ENCODE assay signal across 12 cellular contexts in genomic region chr17:46167826-46168569, GRCh38. TPM values are rescaled to one million over a fixed set of nuclear protein-coding genes. Genes with fewer than 3 reads are reported as not detected.
DNase-seq lines count a peak whose midpoint lies in the region; ATAC-seq and TF ChIP-seq lines count a peak whose summit lies in the region.
"Had no signal": no experiment of that assay in that cellular context is flagged by ENCODE, and none has a peak within 500 bp of the region (broad histone marks: within the 10 kb centered on the region; RNA-seq: fewer than 3 reads in every experiment).

No MANE protein-coding gene starts in this region.

- H3K4me3 Mint-ChIP-seq in activated CD4-positive, alpha-beta memory T cell treated with anti-CD3 and anti-CD28 coated beads for 36 hours, result no peak overlapping the region
- H3K4me3 Mint-ChIP-seq in activated CD4-positive, alpha-beta memory T cell treated with anti-CD3 and anti-CD28 coated beads, Interleukin-2, amount 10 ng/mL, durations not matched to agents 7 days and 5 days, result no peak overlapping the region

- TF ChIP-seq CTCF in fibroblast of mammary gland (conservative IDR thresholded peaks at IDR 0.05; ENCODE audit: control insufficient read depth, insufficient read depth, low read depth, low read length) (no peak), WERI-Rb-1 (IDR thresholded peaks at IDR 0.05; ENCODE audit: low read depth, low read length) (no peak)

- H3K27ac ChIP-seq in SJSA1 (peak overlapping the region; percentile 63), WERI-Rb-1 (no peak overlapping the region)
- H3K27ac ChIP-seq: SJCRH30, uterus had no signal

- CTCF ChIA-PET in activated CD4-positive, alpha-beta memory T cell treated with anti-CD3 and anti-CD28 coated beads for 36 hours (lab: Charles Lee), result interaction anchor here (0.7 to 2.1 kb wide), 5 partner anchors 8 to 124 kb away, joined by 3 to 5 read pairs (median 3); no protein-coding TSS in a partner anchor
- CTCF ChIA-PET in activated CD4-positive, alpha-beta memory T cell treated with anti-CD3 and anti-CD28 coated beads, Interleukin-2, amount 10 ng/mL, durations not matched to agents 7 days and 5 days (lab: Charles Lee), result interaction anchor here (1.8 to 2.0 kb wide), 2 partner anchors 25 to 45 kb away, joined by 4 to 5 read pairs; partner anchors contain the start of gene KANSL1

- H3K4me3 ChIP-seq in SJSA1, result no peak overlapping the region
- no peak overlapping the region for H3K4me3 ChIP-seq in fibroblast of mammary gland (ENCODE audit: control insufficient read depth, low read depth, low read length)
- no peak overlapping the region for H3K4me3 ChIP-seq in WERI-Rb-1 (ENCODE audit: low read depth, low read length)
- H3K4me3 ChIP-seq: esophagus muscularis mucosa, SJCRH30, uterus had no signal

- H3K9me3 Mint-ChIP-seq in activated CD4-positive, alpha-beta memory T cell treated with anti-CD3 and anti-CD28 coated beads for 36 hours, result no peaks in the 10 kb centered on the region
- H3K9me3 Mint-ChIP-seq in activated CD4-positive, alpha-beta memory T cell treated with anti-CD3 and anti-CD28 coated beads, Interleukin-2, amount 10 ng/mL, durations not matched to agents 7 days and 5 days, result no peaks in the 10 kb centered on the region

- H3K9me3 ChIP-seq in SJSA1 (replicated peaks) (no peaks in the 10 kb centered on the region), WERI-Rb-1 (ENCODE audit: severe bottlenecking) (no peaks in the 10 kb centered on the region)
- H3K9me3 ChIP-seq: esophagus muscularis mucosa, SJCRH30, uterus had no signal

- no peak for DNase-seq in activated CD4-positive, alpha-beta memory T cell treated with anti-CD3 and anti-CD28 coated beads for 36 hours
- no peak for DNase-seq in activated CD4-positive, alpha-beta memory T cell treated with anti-CD3 and anti-CD28 coated beads, Interleukin-2, amount 10 ng/mL, durations not matched to agents 7 days and 5 days
- peak; percentile 58 to 93 for DNase-seq in SJSA1 (ENCODE audit: low read depth in 1 of 2, low spot score in 2 of 2)
- peak; percentile 70 for DNase-seq in fibroblast of mammary gland (ENCODE audit: low read depth)
- peak; percentile 71 for DNase-seq in posterior vena cava (ENCODE audit: low spot score)
- DNase-seq in WERI-Rb-1, result no peak
- DNase-seq in glomerular visceral epithelial cell (ENCODE audit: extremely low spot score), result no peak
- DNase-seq: left colon, SJCRH30, uterus had no signal

- H3K36me3 ChIP-seq in SJSA1, result peaks cover 61% of the 10 kb centered on the region
- H3K36me3 ChIP-seq in WERI-Rb-1, result peaks cover 65% of the 10 kb centered on the region
- H3K36me3 ChIP-seq: uterus had no signal

- H3K4me1 ChIP-seq in SJSA1 (replicated peaks), result peaks cover 42% of the 10 kb centered on the region
- H3K4me1 ChIP-seq: SJCRH30 had no signal

- H3K36me3 Mint-ChIP-seq in activated CD4-positive, alpha-beta memory T cell treated with anti-CD3 and anti-CD28 coated beads for 36 hours, result peaks cover 26% of the 10 kb centered on the region
- peaks cover 67% of the 10 kb centered on the region for H3K36me3 Mint-ChIP-seq in activated CD4-positive, alpha-beta memory T cell treated with anti-CD3 and anti-CD28 coated beads, Interleukin-2, amount 10 ng/mL, durations not matched to agents 7 days and 5 days (ENCODE audit: low read depth)

- H3K27me3 ChIP-seq in SJSA1 (replicated peaks) (no peaks in the 10 kb centered on the region), WERI-Rb-1 (ENCODE audit: insufficient read depth, low read depth, severe bottlenecking) (no peaks in the 10 kb centered on the region)
- H3K27me3 ChIP-seq: esophagus muscularis mucosa, SJCRH30, uterus had no signal

- POLR2A ChIA-PET in activated CD4-positive, alpha-beta memory T cell treated with anti-CD3 and anti-CD28 coated beads for 36 hours (lab: Charles Lee), result interaction anchor here (1.1 kb wide), 1 partner anchor 11 kb away, joined by 8 read pairs; no protein-coding TSS in a partner anchor
- POLR2A ChIA-PET in activated CD4-positive, alpha-beta memory T cell treated with anti-CD3 and anti-CD28 coated beads, Interleukin-2, amount 10 ng/mL, durations not matched to agents 7 days and 5 days (lab: Charles Lee), result interaction anchor here (1.2 kb wide), 1 partner anchor 24 kb away, joined by 3 read pairs; no protein-coding TSS in a partner anchor

- ATAC-seq in HG02840 (IDR thresholded peaks at IDR 0.05; ENCODE audit: low FRiP score, unreplicated experiment), result no peak
- ATAC-seq: left colon had no signal

- peak overlapping the region; percentile 4 for H3K27ac Mint-ChIP-seq in activated CD4-positive, alpha-beta memory T cell treated with anti-CD3 and anti-CD28 coated beads for 36 hours
- H3K27ac Mint-ChIP-seq in activated CD4-positive, alpha-beta memory T cell treated with anti-CD3 and anti-CD28 coated beads, Interleukin-2, amount 10 ng/mL, durations not matched to agents 7 days and 5 days, result no peak overlapping the region

- peaks cover 76% of the 10 kb centered on the region for H3K4me1 Mint-ChIP-seq in activated CD4-positive, alpha-beta memory T cell treated with anti-CD3 and anti-CD28 coated beads for 36 hours (ENCODE audit: low read depth)
- peaks cover 57% of the 10 kb centered on the region for H3K4me1 Mint-ChIP-seq in activated CD4-positive, alpha-beta memory T cell treated with anti-CD3 and anti-CD28 coated beads, Interleukin-2, amount 10 ng/mL, durations not matched to agents 7 days and 5 days

- H3K27me3 Mint-ChIP-seq in activated CD4-positive, alpha-beta memory T cell treated with anti-CD3 and anti-CD28 coated beads for 36 hours, result no peaks in the 10 kb centered on the region
- H3K27me3 Mint-ChIP-seq in activated CD4-positive, alpha-beta memory T cell treated with anti-CD3 and anti-CD28 coated beads, Interleukin-2, amount 10 ng/mL, durations not matched to agents 7 days and 5 days, result no peaks in the 10 kb centered on the region

- intact Hi-C loops in activated CD4-positive, alpha-beta memory T cell treated with anti-CD3 and anti-CD28 coated beads for 36 hours (cut with micrococcal nuclease), result no loop called here
- intact Hi-C loops in posterior vena cava (cut with DNase I), result no loop called here

RNA-seq across cellular contexts. Expression of gene KANSL1, which starts 25.2 kb away (rescaled TPM):
- total RNA-seq in activated CD4-positive, alpha-beta memory T cell treated with anti-CD3 and anti-CD28 coated beads for 36 hours, result 10 to 100 TPM; 57.3 to 63.8 TPM
- 100 to 1,000 TPM in 1 of 2 experiments, 10 to 100 TPM in 1; 99.5 to 105 TPM for total RNA-seq in activated CD4-positive, alpha-beta memory T cell treated with anti-CD3 and anti-CD28 coated beads, Interleukin-2, amount 10 ng/mL, durations not matched to agents 7 days and 5 days
- total RNA-seq in SJSA1 (2014; rRNA removed; shearing (Covaris generic)), result 19.7 and 37.9 TPM in 2 replicates
- total RNA-seq in posterior vena cava, result 10 to 100 TPM; 65.9 to 73.1 TPM

Comparison
In these comparisons a context has a peak if more than half of its experiments do, and no peak if none do; other contexts are left out.
1. DNase-seq: peak in SJSA1 (2 of 2), fibroblast of mammary gland (single experiment) and posterior vena cava (single experiment); none in activated CD4-positive, alpha-beta memory T cell treated with anti-CD3 and anti-CD28 coated beads for 36 hours (single experiment), activated CD4-positive, alpha-beta memory T cell treated with anti-CD3 and anti-CD28 coated beads, Interleukin-2, amount 10 ng/mL, durations not matched to agents 7 days and 5 days (single experiment), WERI-Rb-1 (single experiment) and glomerular visceral epithelial cell (single experiment).